8 cellular contexts compared by ENCODE assay signal in genomic region chr18:23871410-23871809, GRCh38.
DNase-seq lines count a peak whose midpoint lies in the region; ATAC-seq and TF ChIP-seq lines count a peak whose summit lies in the region.

No MANE protein-coding gene starts in this region.

- ATAC-seq in HG02870 (IDR thresholded peaks at IDR 0.05; ENCODE audit: unreplicated experiment), result no peak

- TF ChIP-seq CTCF in choroid plexus epithelial cell (conservative IDR thresholded peaks at IDR 0.05; ENCODE audit: low read depth, low read length), result no peak

- DNase-seq in DMS79 treated with DMSO at 0.1 percent for 48 hours (lab: John Stamatoyannopoulos, UW) (peak; percentile 37), DMS79 (lab: John Stamatoyannopoulos, UW) (no peak), HPDE6-E6E7 (ENCODE audit: extremely low spot score) (peak; percentile 58), UCSD-AML1 (lab: John Stamatoyannopoulos, UW; ENCODE audit: unreplicated experiment) (peak; percentile 45), choroid plexus epithelial cell (ENCODE audit: low read depth) (peak; percentile 10), inferior parietal cortex (ENCODE audit: extremely low spot score) (no peak)
- peak in 2 of 3 experiments; percentile 24 to 49 for DNase-seq in stimulated activated CD4-positive, alpha-beta T cell treated with anti-CD3 and anti-CD28 coated beads, TNF-alpha, amount 100 ng/mL, for 4 hours (ENCODE audit: low read depth in 3 of 3)

- H3K4me3 ChIP-seq in choroid plexus epithelial cell (ENCODE audit: low read depth, low read length), result no peak overlapping the region

Comparison
In these comparisons a context has a peak if more than half of its experiments do, and no peak if none do; other contexts are left out.
1. DNase-seq: peak in DMS79 treated with DMSO at 0.1 percent for 48 hours (single experiment), HPDE6-E6E7 (single experiment), UCSD-AML1 (single experiment), choroid plexus epithelial cell (single experiment) and stimulated activated CD4-positive, alpha-beta T cell treated with anti-CD3 and anti-CD28 coated beads, TNF-alpha, amount 100 ng/mL, for 4 hours (2 of 3); none in DMS79 (single experiment) and inferior parietal cortex (single experiment).